In the genomic region with DNA sequence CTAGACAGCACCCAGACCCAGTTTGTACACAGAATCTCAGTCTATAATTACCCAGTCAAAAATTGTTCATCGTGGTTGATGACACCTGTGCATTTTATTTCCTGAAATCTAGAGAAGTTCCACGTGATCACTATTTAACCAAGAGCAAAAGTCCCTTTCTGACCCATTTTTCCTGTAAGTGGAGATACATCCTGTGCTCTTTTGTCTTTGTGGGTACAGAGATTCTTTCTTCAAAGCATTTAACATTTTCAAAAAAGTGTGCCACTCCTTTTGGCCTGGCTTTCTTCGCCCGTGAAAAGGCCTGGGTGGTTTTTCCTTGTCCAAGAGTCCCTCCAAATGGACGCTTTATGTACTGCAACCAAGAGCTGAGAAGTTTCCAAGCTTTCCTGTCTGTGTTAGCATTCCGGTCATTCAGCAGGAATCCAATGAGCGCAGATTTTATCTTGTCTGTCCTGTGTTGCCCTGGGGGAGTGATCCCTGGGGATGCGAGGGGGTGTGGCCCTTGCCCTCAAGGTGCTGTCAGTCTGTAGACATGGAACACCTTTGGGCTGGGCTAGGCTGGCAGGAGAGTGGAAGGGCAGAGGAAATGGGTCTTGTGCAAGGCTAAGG, we compare ENCODE assay signal across 8 cellular contexts.
DNase-seq lines count a peak whose midpoint lies in the region; ATAC-seq and TF ChIP-seq lines count a peak whose summit lies in the region.

No MANE protein-coding gene starts in this region.

- H3K27ac ChIP-seq in body of pancreas (no peak overlapping the region), sigmoid colon (peak overlapping the region; percentile 10 to 66 (median 55))

- DNase-seq in DMS 273 (lab: John Stamatoyannopoulos, UW; ENCODE audit: unreplicated experiment) (peak; percentile 68), KBM-7 (peak; percentile 19), T-helper 1 cell (peak in 4 of 5 donors; percentile 34 to 69 (median 40)), body of pancreas (peak; percentile 39 to 58 (median 51)), hypothalamus (lab: John Stamatoyannopoulos, UW) (peak in 36 of 51 donors; percentile 8 to 69 (median 38)), sigmoid colon (peak; percentile 66), GOT3 (lab: John Stamatoyannopoulos, UW) (no peak), OCI-M2 (lab: John Stamatoyannopoulos, UW; ENCODE audit: unreplicated experiment) (no peak)

- in situ Hi-C loops in KBM-7 (cut with MboI; ENCODE audit: low pct_unique_long_range_greater_than_20kb, low sequenced_read_pairs) = no loop called here

- H3K9me3 ChIP-seq in body of pancreas (no peaks in the 10 kb centered on the region), sigmoid colon (no peaks in the 10 kb centered on the region)

- no peaks in the 10 kb centered on the region for H3K36me3 ChIP-seq in body of pancreas (replicated peaks in 1 of 2; ENCODE audit: insufficient read depth in 1 of 2, low read depth in 2 of 2)
- no peaks in the 10 kb centered on the region for H3K36me3 ChIP-seq in sigmoid colon

- 23 to 24% methylated on average over 8 of the region's 8 CpGs for WGBS in body of pancreas, 2 donors
- 9 to 28% methylated on average over 8 of the region's 8 CpGs for WGBS in sigmoid colon, 2 donors

- H3K4me1 ChIP-seq in body of pancreas (no peaks in the 10 kb centered on the region), sigmoid colon (peaks cover 0 to 33% (median 31%) of the 10 kb centered on the region in 4 donors)

- ATAC-seq in body of pancreas = peak; percentile 70

- intact Hi-C loops in body of pancreas (cut with DNase I) (loop anchor here (10.0 kb wide), 1 partner anchor 419 kb away; no protein-coding TSS in a partner anchor), sigmoid colon (cut with DNase I) (loop anchor here (5.0 to 10.0 kb wide), 3 partner anchors 46 to 371 kb away; a partner anchor contains a TSS)

- TF ChIP-seq POLR2A in body of pancreas (IDR thresholded peaks at IDR 0.05) (no peak), sigmoid colon (IDR thresholded peaks at IDR 0.05) (no peak)

- TF ChIP-seq CTCF in body of pancreas (IDR thresholded peaks at IDR 0.05) (peak; percentile 32 to 84 (median 68)), sigmoid colon (IDR thresholded peaks at IDR 0.05) (peak; percentile 62 to 84 (median 74))

- no peaks in the 10 kb centered on the region for H3K27me3 ChIP-seq in body of pancreas
- no peaks in the 10 kb centered on the region for H3K27me3 ChIP-seq in sigmoid colon

- no peak for TF ChIP-seq EP300 in sigmoid colon (IDR thresholded peaks at IDR 0.05)

- H3K4me3 ChIP-seq in body of pancreas (no peak overlapping the region), sigmoid colon (no peak overlapping the region)

Comparison
In these comparisons a context has a peak if more than half of its experiments do, and no peak if none do; other contexts are left out.
1. DNase-seq: peak in DMS 273 (single experiment), KBM-7 (single experiment), T-helper 1 cell (4 of 5), body of pancreas (4 of 4), hypothalamus (36 of 51) and sigmoid colon (single experiment); none in GOT3 (single experiment) and OCI-M2 (single experiment).
2. H3K27ac ChIP-seq: peak in sigmoid colon (4 of 4); none in body of pancreas (0 of 4).